In the genomic region with DNA sequence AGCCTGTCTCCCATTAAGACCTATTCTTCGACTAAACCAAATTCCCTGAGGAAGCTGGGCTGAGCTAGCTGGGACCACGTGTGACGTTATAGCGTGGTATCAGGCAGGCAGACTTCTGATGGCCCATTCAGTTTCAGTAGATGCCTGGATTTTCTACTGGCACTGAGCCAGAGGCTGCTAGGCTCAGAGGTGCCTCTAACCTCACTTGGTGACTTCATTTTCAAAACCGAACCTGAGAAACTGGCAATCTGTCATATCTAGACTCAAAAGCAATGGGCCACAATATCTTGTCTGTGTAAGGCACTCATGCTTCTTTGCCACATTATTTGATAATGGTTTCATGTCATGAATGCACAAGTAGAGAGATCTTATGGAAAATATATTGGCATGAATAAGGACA, we compare ENCODE assay signal across 23 cellular contexts.
"Had no signal": no experiment of that assay in that cellular context is flagged by ENCODE, and none has a peak within 500 bp of the region (broad histone marks: within the 10 kb centered on the region; RNA-seq: fewer than 3 reads in every experiment).

No MANE protein-coding gene starts in this region.

- H3K4me3 ChIP-seq: adrenal gland, breast epithelium, gastrocnemius medialis, lung, sigmoid colon, thoracic aorta, upper lobe of left lung had no signal

- FAIRE-seq: astrocyte, kidney had no signal

- ATAC-seq: activated naive CD4-positive, alpha-beta T cell treated with anti-CD3 and anti-CD28 coated beads, Interleukin-2, amount 50 U/mL, for 72 hours; gastrocnemius medialis; left lobe of liver; stimulated activated memory B cell treated with anti-CD40 and anti-IgM and Interleukin-4, amounts not matched to agents 10 μg/mL and 1 μg/mL and 100 μg/mL, for 72 hours had no signal

- DNase-seq: activated CD4-positive, alpha-beta T cell treated with anti-CD3 and anti-CD28 coated beads for 1 hour; activated CD4-positive, alpha-beta T cell treated with anti-CD3 and anti-CD28 coated beads, Interleukin-2, amount 50 U/mL, for 48 hours; activated gamma-delta T cell treated with Interleukin-2 at 50 U/mL for 16 hours; activated T-cell treated with anti-CD3 and anti-CD28 coated beads for 4 hours; adrenal gland; effector CD4-positive, alpha-beta T cell; gastrocnemius medialis; head of caudate nucleus; kidney; midbrain; occipital lobe; posterior cingulate gyrus; sigmoid colon; stimulated activated CD4-positive, alpha-beta T cell treated with anti-CD3 and anti-CD28 coated beads, Interleukin-4, amount 100 ng/mL, for 24 hours; upper lobe of left lung; WERI-Rb-1 had no signal

- H3K27ac ChIP-seq: adrenal gland, breast epithelium, gastrocnemius medialis, sigmoid colon, thoracic aorta, upper lobe of left lung, WERI-Rb-1 had no signal

- H3K4me1 ChIP-seq: adrenal gland, breast epithelium, sigmoid colon, upper lobe of left lung had no signal

- H3K36me3 ChIP-seq: adrenal gland, breast epithelium, gastrocnemius medialis, sigmoid colon, thoracic aorta, upper lobe of left lung, WERI-Rb-1 had no signal

- H3K27me3 ChIP-seq: adrenal gland, breast epithelium, gastrocnemius medialis, sigmoid colon, upper lobe of left lung had no signal

- H3K9me3 ChIP-seq: adrenal gland, breast epithelium, gastrocnemius medialis, sigmoid colon, thoracic aorta, upper lobe of left lung had no signal
